33 cellular contexts compared by ENCODE assay signal in the genomic region with DNA sequence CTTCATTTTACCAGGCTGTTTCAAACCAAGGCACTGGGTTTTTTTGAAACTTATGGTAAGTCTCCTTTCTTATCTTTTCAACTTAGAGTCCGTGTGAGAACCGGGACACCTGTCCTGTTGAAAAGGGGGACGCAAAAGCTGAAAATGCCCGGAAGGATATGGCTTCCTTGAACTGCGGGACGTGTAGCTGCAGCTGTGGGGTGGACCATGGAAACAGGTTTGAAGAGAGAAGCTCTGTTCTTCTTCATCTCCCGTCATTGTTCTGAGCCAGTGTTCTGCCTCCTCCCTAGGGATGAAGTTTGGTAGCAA. TPM values are rescaled to one million over a fixed set of nuclear protein-coding genes. Genes with fewer than 3 reads are reported as not detected.
"Had no signal": no experiment of that assay in that cellular context is flagged by ENCODE, and none has a peak within 500 bp of the region (broad histone marks: within the 10 kb centered on the region; RNA-seq: fewer than 3 reads in every experiment).

No MANE protein-coding gene starts in this region.

- H3K27me3 ChIP-seq: cardiac muscle cell had no signal

- H3K4me3 Mint-ChIP-seq: activated B cell treated with CpG ODN at 0.5 μM for 24 hours; activated CD4-positive, alpha-beta memory T cell treated with anti-CD3 and anti-CD28 coated beads for 36 hours; activated CD4-positive, alpha-beta T cell treated with anti-CD3 and anti-CD28 coated beads, Interleukin-2, amount 10 ng/mL, durations not matched to agents 24 days and 14 days; activated CD8-positive, alpha-beta T cell treated with anti-CD3 and anti-CD28 coated beads for 36 hours; activated naive CD4-positive, alpha-beta T cell treated with anti-CD3 and anti-CD28 coated beads, Interleukin-2, amount 10 ng/mL, durations not matched to agents 7 days and 5 days; activated naive CD4-positive, alpha-beta T cell treated with anti-CD3 and anti-CD28 coated beads, Interleukin-2, amount 50 U/mL, for 24 hours; activated naive CD8-positive, alpha-beta T cell; activated naive CD8-positive, alpha-beta T cell treated with anti-CD3 and anti-CD28 coated beads, Interleukin-2, amount 10 ng/mL, durations not matched to agents 7 days and 5 days; activated naive CD8-positive, alpha-beta T cell treated with anti-CD3 and anti-CD28 coated beads, Interleukin-2, amount 50 U/mL, for 24 hours; activated T-cell treated with anti-CD3 and anti-CD28 coated beads, Interleukin-2, amount 50 U/mL, for 4 hours; activated T-cell treated with anti-CD3 and anti-CD28 coated beads, Interleukin-2, amount 50 U/mL, for 72 hours; activated T-helper 1 cell treated with anti-CD3 and anti-CD28 coated beads, Interleukin-12 subunit alpha, Interleukin-12 subunit beta, Interleukin-2, Interleukin-4 antibody, amounts not matched to agents 30 ng/mL and 10 ng/mL and 1 ng/mL, durations not matched to agents 14 hours and 24 hours and 36 hours; activated T-helper 17 cell treated with anti-CD3 and anti-CD28 coated beads, Interleukin-2, amount 50 U/mL, for 72 hours; brain; T-helper 1 cell treated with Interleukin-12 subunit alpha and Interleukin-12 subunit beta and Interleukin-4 antibody, amounts not matched to agents 30 μg/mL and 1 μg/mL, for 36 hours; T-helper 2 cell treated with Interferon-gamma antibody and Interleukin-4, amounts not matched to agents 5 μg/mL and 100 μg/mL, for 36 hours had no signal

- DNase-seq: activated B cell treated with CpG ODN at 0.5 μM for 24 hours; activated CD4-positive, alpha-beta memory T cell treated with anti-CD3 and anti-CD28 coated beads for 36 hours; activated CD4-positive, alpha-beta T cell treated with anti-CD3 and anti-CD28 coated beads for 4 hours; activated CD4-positive, alpha-beta T cell treated with anti-CD3 and anti-CD28 coated beads, Interleukin-2, amount 10 ng/mL, durations not matched to agents 24 days and 14 days; activated CD4-positive, alpha-beta T cell treated with anti-CD3 and anti-CD28 coated beads, Interleukin-2, amount 50 U/mL, for 1 hour; activated CD4-positive, alpha-beta T cell treated with anti-CD3 and anti-CD28 coated beads, Interleukin-2, amount 50 U/mL, for 4 hours; activated CD4-positive, CD25-positive, alpha-beta regulatory T cell treated with anti-CD3 and anti-CD28 coated beads, Interleukin-2, amount 50 U/mL, for 72 hours; activated CD8-positive, alpha-beta memory T cell treated with anti-CD3 and anti-CD28 coated beads, Interleukin-2, amount 50 U/mL, for 4 hours; activated CD8-positive, alpha-beta T cell treated with anti-CD3 and anti-CD28 coated beads for 36 hours; activated effector memory CD4-positive, alpha-beta T cell treated with Interleukin-2 at 50 U/mL for 16 hours; activated gamma-delta T cell; activated naive CD4-positive, alpha-beta T cell treated with anti-CD3 and anti-CD28 coated beads, Interleukin-2, amount 10 ng/mL, durations not matched to agents 7 days and 5 days; activated naive CD4-positive, alpha-beta T cell treated with Interleukin-2 at 50 U/mL for 16 hours; activated naive CD8-positive, alpha-beta T cell treated with anti-CD3 and anti-CD28 coated beads, Interleukin-2, amount 10 ng/mL, durations not matched to agents 7 days and 5 days; activated naive CD8-positive, alpha-beta T cell treated with anti-CD3 and anti-CD28 coated beads, Interleukin-2, amount 50 U/mL, for 24 hours; activated T-cell treated with anti-CD3 and anti-CD28 coated beads for 4 hours; activated T-cell treated with anti-CD3 and anti-CD28 coated beads, Interleukin-2, amount 50 U/mL, for 1 hour; activated T-cell treated with anti-CD3 and anti-CD28 coated beads, Interleukin-2, amount 50 U/mL, for 4 hours; activated T-cell treated with anti-CD3 and anti-CD28 coated beads, Interleukin-2, amount 50 U/mL, for 72 hours; aorta; T-helper 1 cell; T-helper 2 cell; T-helper 9 cell had no signal

- H3K27me3 Mint-ChIP-seq: activated CD4-positive, alpha-beta memory T cell treated with anti-CD3 and anti-CD28 coated beads for 36 hours; activated naive CD4-positive, alpha-beta T cell treated with anti-CD3 and anti-CD28 coated beads, Interleukin-2, amount 50 U/mL, for 24 hours; activated naive CD8-positive, alpha-beta T cell treated with anti-CD3 and anti-CD28 coated beads, Interleukin-2, amount 50 U/mL, for 24 hours had no signal

- H3K27ac ChIP-seq: cardiac muscle cell, VCaP had no signal

- H3K36me3 ChIP-seq: cardiac muscle cell had no signal

- H3K27ac Mint-ChIP-seq: activated B cell treated with CpG ODN at 0.5 μM for 24 hours; activated CD4-positive, alpha-beta memory T cell treated with anti-CD3 and anti-CD28 coated beads for 36 hours; activated CD4-positive, alpha-beta T cell treated with anti-CD3 and anti-CD28 coated beads, Interleukin-2, amount 10 ng/mL, durations not matched to agents 24 days and 14 days; activated CD8-positive, alpha-beta T cell treated with anti-CD3 and anti-CD28 coated beads for 36 hours; activated naive CD4-positive, alpha-beta T cell treated with anti-CD3 and anti-CD28 coated beads, Interleukin-2, amount 10 ng/mL, durations not matched to agents 7 days and 5 days; activated naive CD4-positive, alpha-beta T cell treated with anti-CD3 and anti-CD28 coated beads, Interleukin-2, amount 50 U/mL, for 24 hours; activated naive CD8-positive, alpha-beta T cell; activated naive CD8-positive, alpha-beta T cell treated with anti-CD3 and anti-CD28 coated beads, Interleukin-2, amount 10 ng/mL, durations not matched to agents 7 days and 5 days; activated naive CD8-positive, alpha-beta T cell treated with anti-CD3 and anti-CD28 coated beads, Interleukin-2, amount 50 U/mL, for 24 hours; activated T-cell treated with anti-CD3 and anti-CD28 coated beads, Interleukin-2, amount 50 U/mL, for 72 hours; activated T-helper 1 cell treated with anti-CD3 and anti-CD28 coated beads, Interleukin-12 subunit alpha, Interleukin-12 subunit beta, Interleukin-2, Interleukin-4 antibody, amounts not matched to agents 30 ng/mL and 10 ng/mL and 1 ng/mL, durations not matched to agents 14 hours and 24 hours and 36 hours; activated T-helper 17 cell treated with anti-CD3 and anti-CD28 coated beads, Interleukin-2, amount 50 U/mL, for 72 hours; T-helper 1 cell treated with Interleukin-12 subunit alpha and Interleukin-12 subunit beta and Interleukin-4 antibody, amounts not matched to agents 30 μg/mL and 1 μg/mL, for 36 hours; T-helper 2 cell treated with Interferon-gamma antibody and Interleukin-4, amounts not matched to agents 5 μg/mL and 100 μg/mL, for 36 hours had no signal

- ATAC-seq: activated CD8-positive, alpha-beta T cell treated with anti-CD3 and anti-CD28 coated beads for 36 hours; activated naive CD8-positive, alpha-beta T cell treated with anti-CD3 and anti-CD28 coated beads, Interleukin-2, amount 50 U/mL, for 24 hours; activated T-cell treated with anti-CD3 and anti-CD28 coated beads, Interleukin-2, amount 50 U/mL, for 4 hours; activated T-cell treated with anti-CD3 and anti-CD28 coated beads, Interleukin-2, amount 50 U/mL, for 72 hours; activated T-helper 17 cell treated with anti-CD3 and anti-CD28 coated beads, Interleukin-2, amount 50 U/mL, for 72 hours had no signal

- H3K4me1 Mint-ChIP-seq: activated B cell treated with CpG ODN at 0.5 μM for 24 hours; activated naive CD4-positive, alpha-beta T cell treated with anti-CD3 and anti-CD28 coated beads, Interleukin-2, amount 10 ng/mL, durations not matched to agents 7 days and 5 days; activated naive CD4-positive, alpha-beta T cell treated with anti-CD3 and anti-CD28 coated beads, Interleukin-2, amount 50 U/mL, for 24 hours; activated naive CD8-positive, alpha-beta T cell treated with anti-CD3 and anti-CD28 coated beads, Interleukin-2, amount 10 ng/mL, durations not matched to agents 7 days and 5 days; activated naive CD8-positive, alpha-beta T cell treated with anti-CD3 and anti-CD28 coated beads, Interleukin-2, amount 50 U/mL, for 24 hours; activated T-helper 17 cell treated with anti-CD3 and anti-CD28 coated beads, Interleukin-2, amount 50 U/mL, for 72 hours had no signal

- H3K4me3 ChIP-seq: cardiac muscle cell had no signal

- H3K9me3 Mint-ChIP-seq: activated B cell treated with CpG ODN at 0.5 μM for 24 hours; activated CD4-positive, alpha-beta memory T cell treated with anti-CD3 and anti-CD28 coated beads for 36 hours; activated CD4-positive, alpha-beta T cell treated with anti-CD3 and anti-CD28 coated beads, Interleukin-2, amount 10 ng/mL, durations not matched to agents 24 days and 14 days; activated CD8-positive, alpha-beta T cell treated with anti-CD3 and anti-CD28 coated beads for 36 hours; activated naive CD4-positive, alpha-beta T cell treated with anti-CD3 and anti-CD28 coated beads, Interleukin-2, amount 10 ng/mL, durations not matched to agents 7 days and 5 days; activated naive CD4-positive, alpha-beta T cell treated with anti-CD3 and anti-CD28 coated beads, Interleukin-2, amount 50 U/mL, for 24 hours; activated naive CD8-positive, alpha-beta T cell treated with anti-CD3 and anti-CD28 coated beads, Interleukin-2, amount 10 ng/mL, durations not matched to agents 7 days and 5 days; activated naive CD8-positive, alpha-beta T cell treated with anti-CD3 and anti-CD28 coated beads, Interleukin-2, amount 50 U/mL, for 24 hours; activated T-cell treated with anti-CD3 and anti-CD28 coated beads, Interleukin-2, amount 50 U/mL, for 4 hours; activated T-cell treated with anti-CD3 and anti-CD28 coated beads, Interleukin-2, amount 50 U/mL, for 72 hours; activated T-helper 1 cell treated with anti-CD3 and anti-CD28 coated beads, Interleukin-12 subunit alpha, Interleukin-12 subunit beta, Interleukin-2, Interleukin-4 antibody, amounts not matched to agents 30 ng/mL and 10 ng/mL and 1 ng/mL, durations not matched to agents 14 hours and 24 hours and 36 hours; activated T-helper 17 cell treated with anti-CD3 and anti-CD28 coated beads, Interleukin-2, amount 50 U/mL, for 72 hours; brain; T-helper 1 cell treated with Interleukin-12 subunit alpha and Interleukin-12 subunit beta and Interleukin-4 antibody, amounts not matched to agents 30 μg/mL and 1 μg/mL, for 36 hours; T-helper 2 cell treated with Interferon-gamma antibody and Interleukin-4, amounts not matched to agents 5 μg/mL and 100 μg/mL, for 36 hours had no signal

- H3K36me3 Mint-ChIP-seq: activated CD4-positive, alpha-beta memory T cell treated with anti-CD3 and anti-CD28 coated beads for 36 hours; activated naive CD4-positive, alpha-beta T cell treated with anti-CD3 and anti-CD28 coated beads, Interleukin-2, amount 10 ng/mL, durations not matched to agents 7 days and 5 days; activated naive CD8-positive, alpha-beta T cell treated with anti-CD3 and anti-CD28 coated beads, Interleukin-2, amount 10 ng/mL, durations not matched to agents 7 days and 5 days had no signal

RNA-seq across cellular contexts. Expression of a gene that starts 40.6 kb away (rescaled TPM):
- total RNA-seq: bronchial epithelial cell had no signal
